ENCODE assay signal across 25 cellular contexts in the genomic region with DNA sequence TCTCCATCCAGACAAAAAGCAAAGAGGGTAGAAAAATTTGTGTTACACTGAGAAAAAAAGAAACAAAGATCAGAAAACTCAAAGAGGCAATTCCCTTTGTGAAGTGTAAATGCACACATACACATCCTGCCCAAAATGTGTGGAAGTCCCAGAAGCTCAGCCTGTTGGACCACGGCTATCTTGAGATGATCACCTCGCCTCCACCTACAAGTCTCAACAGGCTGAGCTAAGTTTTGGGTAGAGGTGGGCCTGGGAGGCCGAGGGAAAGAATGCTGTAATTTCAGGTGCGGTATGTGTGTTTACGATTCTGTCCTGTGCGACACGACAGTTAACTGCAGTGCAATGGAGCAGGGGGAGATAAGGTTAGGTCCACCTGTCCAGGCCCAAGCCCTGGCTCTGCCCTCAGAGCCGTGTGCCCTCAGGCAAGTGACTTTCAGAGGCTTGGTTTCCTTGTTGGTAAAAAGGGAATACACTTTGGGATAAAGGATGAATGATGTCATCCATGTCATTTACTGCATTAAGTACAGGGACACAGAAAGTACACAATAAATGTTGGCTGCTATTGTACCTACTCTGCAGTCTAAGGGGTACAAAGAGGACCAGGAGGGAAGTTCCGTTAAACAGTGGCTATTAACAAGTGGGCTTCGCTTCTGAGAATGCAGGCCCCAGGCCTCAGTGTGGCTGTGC.
DNase-seq lines count a peak whose midpoint lies in the region; ATAC-seq, FAIRE-seq and TF ChIP-seq lines count a peak whose summit lies in the region.
"Had no signal": no experiment of that assay in that cellular context is flagged by ENCODE, and none has a peak within 500 bp of the region (broad histone marks: within the 10 kb centered on the region; RNA-seq: fewer than 3 reads in every experiment).

No MANE protein-coding gene starts in this region.

- H3K4ac ChIP-seq in neuronal stem cell (ENCODE audit: low read length) = no peak overlapping the region

- no peak overlapping the region for H2AK5ac ChIP-seq in neuronal stem cell (ENCODE audit: low read depth, low read length)

- H2BK12ac ChIP-seq in neuronal stem cell (ENCODE audit: low read length) = no peak overlapping the region

- no peak overlapping the region for H3K4me3 ChIP-seq in bronchial epithelial cell (ENCODE audit: low read depth, low read length)
- no peak overlapping the region for H3K4me3 ChIP-seq in neuronal stem cell (ENCODE audit: low read length in 2 of 2)
- H3K4me3 ChIP-seq: dorsolateral prefrontal cortex, esophagus muscularis mucosa, GM23338, mucosa of descending colon, SK-N-MC, transverse colon had no signal

- H3K79me1 ChIP-seq in neuronal stem cell (ENCODE audit: low read depth, low read length) = no peaks in the 10 kb centered on the region

- H2BK5ac ChIP-seq in neuronal stem cell (ENCODE audit: low read length) = no peak overlapping the region

- H3K9me3 ChIP-seq in neuronal stem cell (replicated peaks in 1 of 2; ENCODE audit: control insufficient read depth in 2 of 2, insufficient read depth in 1 of 2, low read depth in 1 of 2, low read length in 2 of 2) = no peaks in the 10 kb centered on the region
- H3K9me3 ChIP-seq: esophagus muscularis mucosa, mucosa of descending colon, neutrophil, transverse colon had no signal

- H3K14ac ChIP-seq in neuronal stem cell (ENCODE audit: low read length) = no peak overlapping the region

- no peak overlapping the region for H3K27ac ChIP-seq in neuronal stem cell (replicated peaks; ENCODE audit: low read length)
- H3K27ac ChIP-seq: esophagus muscularis mucosa, neutrophil, SK-N-MC, transverse colon had no signal

- H2BK120ac ChIP-seq in neuronal stem cell (ENCODE audit: low read depth, low read length) = no peak overlapping the region

- H3K36me3 ChIP-seq in bronchial epithelial cell (ENCODE audit: control insufficient read depth, insufficient read depth, low read length) = no peaks in the 10 kb centered on the region
- H3K36me3 ChIP-seq in neuronal stem cell (replicated peaks in 1 of 2; ENCODE audit: control insufficient read depth in 2 of 2, insufficient read depth in 2 of 2, low read length in 2 of 2) = no peaks in the 10 kb centered on the region
- H3K36me3 ChIP-seq: neutrophil, transverse colon had no signal

- no peak overlapping the region for H4K8ac ChIP-seq in neuronal stem cell (ENCODE audit: low read depth, low read length)

- POLR2A ChIA-PET in HEK293T (lab: Yijun Ruan, JAX) = no interaction called here

- no peak overlapping the region for H3K4me2 ChIP-seq in neuronal stem cell (ENCODE audit: insufficient read depth, low read length, poor library complexity, severe bottlenecking)
- H3K4me2 ChIP-seq: GM23338 had no signal

- peak overlapping the region; percentile 84 for H2AFZ ChIP-seq in neuronal stem cell (ENCODE audit: low read length)
- H2AFZ ChIP-seq: GM23338 had no signal

- H3K18ac ChIP-seq in neuronal stem cell (ENCODE audit: low read length) = peak overlapping the region; percentile 45

- no peak overlapping the region for H3K23ac ChIP-seq in neuronal stem cell (ENCODE audit: low read depth, low read length, poor library complexity)

- CTCF ChIA-PET in HEK293T (lab: Yijun Ruan, JAX) = no interaction called here

- TF ChIP-seq CTCF in bronchial epithelial cell (IDR thresholded peaks at IDR 0.05; ENCODE audit: insufficient read depth, low read length, severe bottlenecking) = no peak

- no peak overlapping the region for H3K9ac ChIP-seq in neuronal stem cell (ENCODE audit: low read depth, low read length, poor library complexity)

- DNase-seq in DMS153 treated with DMSO at 0.1 percent for 48 hours (lab: John Stamatoyannopoulos, UW; ENCODE audit: unreplicated experiment) (peak; percentile 19), NCI-H146 (lab: John Stamatoyannopoulos, UW) (peak; percentile 72), bronchial epithelial cell (ENCODE audit: low read depth) (peak; percentile 38), neuronal stem cell (ENCODE audit: low spot score) (no peak), mesenteric fat pad (ENCODE audit: low spot score) (no peak), HEK293T (ENCODE audit: extremely low spot score) (no peak)
- DNase-seq: activated CD4-positive, alpha-beta T cell treated with anti-CD3 and anti-CD28 coated beads for 1 hour; activated effector memory CD4-positive, alpha-beta T cell treated with anti-CD3 and anti-CD28 coated beads, Interleukin-2, amount 50 U/mL, for 16 hours; CD8-positive, alpha-beta memory T cell; glutamatergic neuron; mucosa of descending colon; NCI-H1417 treated with DMSO at 0.1 percent for 48 hours; retina; transverse colon had no signal

- no peak overlapping the region for H2BK15ac ChIP-seq in neuronal stem cell (ENCODE audit: low read length)

- H4K91ac ChIP-seq in neuronal stem cell (ENCODE audit: low read depth, low read length, poor library complexity) = no peak overlapping the region

- WGBS in neuronal stem cell (ENCODE audit: extremely low coverage in 2 of 2, insufficient read length in 2 of 2, insufficient replicate concordance in 1 of 2), 2 donors = no CpG with 5 or more reads among the region's 10 CpGs

- FAIRE-seq in bronchial epithelial cell (lab: Jason Lieb, UNC) = peak; percentile 50
- FAIRE-seq: GM18507, HTR-8/SVneo, RCC 7860 had no signal

- ATAC-seq in HG03469 (IDR thresholded peaks at IDR 0.05; ENCODE audit: unreplicated experiment) (no peak), GM18520 (IDR thresholded peaks at IDR 0.05; ENCODE audit: unreplicated experiment) (no peak)
- ATAC-seq: left lobe of liver, mucosa of descending colon had no signal

- H3K4me1 ChIP-seq in neuronal stem cell (ENCODE audit: control insufficient read depth in 2 of 2, insufficient read depth in 1 of 2, low read depth in 1 of 2, low read length in 2 of 2) = peaks cover 12 to 21% of the 10 kb centered on the region in 2 donors

- H3K27me3 ChIP-seq in bronchial epithelial cell (ENCODE audit: control insufficient read depth, insufficient read depth, low read length) (no peaks in the 10 kb centered on the region), neuronal stem cell (ENCODE audit: control insufficient read depth in 3 of 3, insufficient read depth in 3 of 3, low read depth in 1 of 3, low read length in 3 of 3) (no peaks in the 10 kb centered on the region)
- H3K27me3 ChIP-seq: esophagus muscularis mucosa, transverse colon had no signal

TF ChIP-seq in HEK293T, 16 proteins besides CTCF, POLR2A, EP300 and RAD21:
- TF ChIP-seq TARDBP (IDR thresholded peaks at IDR 0.05) = no peak
- no peak for TF ChIP-seq SUZ12 (IDR thresholded peaks at IDR 0.05)
TF ChIP-seq in HEK293T: peak in this region for 0.

Comparison
In these comparisons a context has a peak if more than half of its experiments do, and no peak if none do; other contexts are left out.
1. DNase-seq: peak in DMS153 treated with DMSO at 0.1 percent for 48 hours (single experiment), NCI-H146 (single experiment) and bronchial epithelial cell (single experiment); none in neuronal stem cell (single experiment), mesenteric fat pad (single experiment) and HEK293T (single experiment).